1 cellular context compared by ENCODE assay signal in the genomic region with DNA sequence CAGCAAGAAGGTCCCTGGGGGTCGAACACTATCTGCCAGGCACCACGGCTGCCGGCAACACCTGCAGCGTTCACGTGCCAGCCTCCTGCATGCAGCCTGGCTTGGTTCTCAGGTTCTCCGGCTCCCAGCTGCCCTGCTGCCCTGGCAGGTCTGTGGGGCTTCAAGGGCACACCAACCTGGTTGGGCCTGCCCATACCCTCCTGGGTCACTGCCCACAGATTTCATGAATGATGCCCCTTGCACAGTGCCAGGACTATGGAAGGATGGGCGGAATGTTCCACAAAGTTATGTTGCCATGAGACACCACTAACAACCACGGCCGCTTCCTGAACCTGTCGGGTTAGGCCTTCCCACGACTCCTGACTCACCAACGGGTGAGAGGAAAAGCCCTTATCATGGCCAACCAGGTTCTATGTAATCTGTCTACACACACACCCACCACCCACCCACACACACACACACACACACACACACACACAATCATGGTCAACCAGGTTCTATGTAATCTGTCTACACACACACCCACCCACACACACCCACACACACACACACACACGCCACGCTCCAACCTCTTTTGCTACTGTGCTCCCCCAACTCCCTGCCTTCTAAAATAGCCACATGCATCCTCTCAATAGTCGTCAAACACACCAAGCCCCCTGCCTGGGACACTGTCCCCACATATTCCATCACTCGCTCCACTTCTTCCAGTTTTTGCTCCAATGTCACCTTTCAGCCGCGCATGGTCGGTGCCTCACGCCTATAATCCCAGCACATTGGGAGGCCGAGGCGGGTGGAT.
TF ChIP-seq lines count a peak whose summit lies in the region.

No MANE protein-coding gene starts in this region.

TF ChIP-seq in K562, 482 proteins besides CTCF, POLR2A, EP300 and RAD21 (continued from another document and continues in another):
- TF ChIP-seq, protein P1, sequence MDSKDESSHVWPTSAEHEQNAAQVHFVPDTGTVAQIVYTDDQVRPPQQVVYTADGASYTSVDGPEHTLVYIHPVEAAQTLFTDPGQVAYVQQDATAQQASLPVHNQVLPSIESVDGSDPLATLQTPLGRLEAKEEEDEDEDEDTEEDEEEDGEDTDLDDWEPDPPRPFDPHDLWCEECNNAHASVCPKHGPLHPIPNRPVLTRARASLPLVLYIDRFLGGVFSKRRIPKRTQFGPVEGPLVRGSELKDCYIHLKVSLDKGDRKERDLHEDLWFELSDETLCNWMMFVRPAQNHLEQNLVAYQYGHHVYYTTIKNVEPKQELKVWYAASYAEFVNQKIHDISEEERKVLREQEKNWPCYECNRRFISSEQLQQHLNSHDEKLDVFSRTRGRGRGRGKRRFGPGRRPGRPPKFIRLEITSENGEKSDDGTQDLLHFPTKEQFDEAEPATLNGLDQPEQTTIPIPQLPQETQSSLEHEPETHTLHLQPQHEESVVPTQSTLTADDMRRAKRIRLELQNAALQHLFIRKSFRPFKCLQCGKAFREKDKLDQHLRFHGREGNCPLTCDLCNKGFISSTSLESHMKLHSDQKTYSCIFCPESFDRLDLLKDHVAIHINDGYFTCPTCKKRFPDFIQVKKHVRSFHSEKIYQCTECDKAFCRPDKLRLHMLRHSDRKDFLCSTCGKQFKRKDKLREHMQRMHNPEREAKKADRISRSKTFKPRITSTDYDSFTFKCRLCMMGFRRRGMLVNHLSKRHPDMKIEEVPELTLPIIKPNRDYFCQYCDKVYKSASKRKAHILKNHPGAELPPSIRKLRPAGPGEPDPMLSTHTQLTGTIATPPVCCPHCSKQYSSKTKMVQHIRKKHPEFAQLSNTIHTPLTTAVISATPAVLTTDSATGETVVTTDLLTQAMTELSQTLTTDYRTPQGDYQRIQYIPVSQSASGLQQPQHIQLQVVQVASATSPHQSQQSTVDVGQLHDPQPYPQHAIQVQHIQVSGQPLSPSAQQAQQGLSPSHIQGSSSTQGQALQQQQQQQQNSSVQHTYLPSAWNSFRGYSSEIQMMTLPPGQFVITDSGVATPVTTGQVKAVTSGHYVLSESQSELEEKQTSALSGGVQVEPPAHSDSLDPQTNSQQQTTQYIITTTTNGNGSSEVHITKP (IDR thresholded peaks at IDR 0.05; ENCODE audit: partially characterized antibody), result peak; percentile 93
- TF ChIP-seq PTTG1 (tag; IDR thresholded peaks at IDR 0.05; ENCODE audit: low read depth) (no peak; the same call in 1 of the 2 replicates), POLR2H (tag; IDR thresholded peaks at IDR 0.05; ENCODE audit: low read depth) (no peak; the same call in 1 of the 2 replicates), ELF1 (tag; IDR thresholded peaks at IDR 0.05) (peak; percentile 80), CREM (IDR thresholded peaks at IDR 0.05; ENCODE audit: low read depth) (peak; percentile 96), RBFOX2 (IDR thresholded peaks at IDR 0.05; ENCODE audit: low read depth, low read length) (peak; percentile 74), HNRNPH1 (optimal IDR thresholded peaks at IDR 0.05; ENCODE audit: low read depth, low read length) (no peak), ZNF347 (CRISPR knock-in tag; IDR thresholded peaks at IDR 0.05; ENCODE audit: low read depth) (no peak), ZNF444 (CRISPR knock-in tag; IDR thresholded peaks at IDR 0.05) (0 out of 2 replicates have a peak, but pooled peaks have one; percentile 48), CCAR2 (IDR thresholded peaks at IDR 0.05; ENCODE audit: low read depth, low read length) (no peak), EGR1 (conservative IDR thresholded peaks at IDR 0.05) (peak; percentile 100), MAFF (IDR thresholded peaks at IDR 0.05; ENCODE audit: low read length) (peak; percentile 49; the same call in 1 of the 2 replicates), TAF7 (tag; IDR thresholded peaks at IDR 0.05) (0 out of 2 replicates have a peak, but pooled peaks have one; percentile 49), SPI1 (IDR thresholded peaks at IDR 0.05; ENCODE audit: borderline replicate concordance, low read depth, low read length) (peak; percentile 49; the same call in 1 of the 2 replicates), SREBF1 (IDR thresholded peaks at IDR 0.05; ENCODE audit: borderline replicate concordance, low read depth, low read length) (peak; percentile 52; the same call in 1 of the 2 replicates), MCM3 (IDR thresholded peaks at IDR 0.05) (peak; percentile 100), MECOM (CRISPR knock-in tag; IDR thresholded peaks at IDR 0.05) (peak; percentile 76), KDM5B (IDR thresholded peaks at IDR 0.05; ENCODE audit: insufficient replicate concordance, low read depth, low read length) (no peak), RUNX1 (IDR thresholded peaks at IDR 0.05; ENCODE audit: low read depth) (peak; percentile 96), ZNF165 (CRISPR knock-in tag; IDR thresholded peaks at IDR 0.05; ENCODE audit: borderline replicate concordance) (0 out of 2 replicates have a peak, but pooled peaks have one; percentile 69), GTF2E2 (tag; IDR thresholded peaks at IDR 0.05) (no peak; the same call in 1 of the 2 replicates), KLF1 (tag; IDR thresholded peaks at IDR 0.05) (peak; percentile 96), ZSCAN32 (CRISPR knock-in tag; IDR thresholded peaks at IDR 0.05) (no peak), ZNF121 (CRISPR knock-in tag; conservative IDR thresholded peaks at IDR 0.05) (no peak), MTF1 (CRISPR knock-in tag; IDR thresholded peaks at IDR 0.05; ENCODE audit: borderline replicate concordance) (no peak), SMARCB1 (IDR thresholded peaks at IDR 0.05; ENCODE audit: insufficient read length, low read depth) (peak; percentile 99), SMAD3 (CRISPR knock-in tag; conservative IDR thresholded peaks at IDR 0.05) (peak; percentile 95), RFX5 (IDR thresholded peaks at IDR 0.05; ENCODE audit: low read depth, low read length) (0 out of 2 replicates have a peak, but pooled peaks have one; percentile 25), SMARCE1 (IDR thresholded peaks at IDR 0.05) (peak; percentile 100), ATF6 (CRISPR knock-in tag; IDR thresholded peaks at IDR 0.05) (0 out of 2 replicates have a peak, but pooled peaks have one; percentile 11), PRPF4 (IDR thresholded peaks at IDR 0.05; ENCODE audit: insufficient read depth, low read depth, low read length, poor library complexity, severe bottlenecking) (no peak), ZNF717 (CRISPR knock-in tag; IDR thresholded peaks at IDR 0.05) (peak; percentile 83; the same call in 1 of the 2 replicates)
- TF ChIP-seq, protein P2, sequence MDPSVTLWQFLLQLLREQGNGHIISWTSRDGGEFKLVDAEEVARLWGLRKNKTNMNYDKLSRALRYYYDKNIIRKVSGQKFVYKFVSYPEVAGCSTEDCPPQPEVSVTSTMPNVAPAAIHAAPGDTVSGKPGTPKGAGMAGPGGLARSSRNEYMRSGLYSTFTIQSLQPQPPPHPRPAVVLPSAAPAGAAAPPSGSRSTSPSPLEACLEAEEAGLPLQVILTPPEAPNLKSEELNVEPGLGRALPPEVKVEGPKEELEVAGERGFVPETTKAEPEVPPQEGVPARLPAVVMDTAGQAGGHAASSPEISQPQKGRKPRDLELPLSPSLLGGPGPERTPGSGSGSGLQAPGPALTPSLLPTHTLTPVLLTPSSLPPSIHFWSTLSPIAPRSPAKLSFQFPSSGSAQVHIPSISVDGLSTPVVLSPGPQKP (CRISPR knock-in tag; IDR thresholded peaks at IDR 0.05), result no peak
- TF ChIP-seq, protein P3, sequence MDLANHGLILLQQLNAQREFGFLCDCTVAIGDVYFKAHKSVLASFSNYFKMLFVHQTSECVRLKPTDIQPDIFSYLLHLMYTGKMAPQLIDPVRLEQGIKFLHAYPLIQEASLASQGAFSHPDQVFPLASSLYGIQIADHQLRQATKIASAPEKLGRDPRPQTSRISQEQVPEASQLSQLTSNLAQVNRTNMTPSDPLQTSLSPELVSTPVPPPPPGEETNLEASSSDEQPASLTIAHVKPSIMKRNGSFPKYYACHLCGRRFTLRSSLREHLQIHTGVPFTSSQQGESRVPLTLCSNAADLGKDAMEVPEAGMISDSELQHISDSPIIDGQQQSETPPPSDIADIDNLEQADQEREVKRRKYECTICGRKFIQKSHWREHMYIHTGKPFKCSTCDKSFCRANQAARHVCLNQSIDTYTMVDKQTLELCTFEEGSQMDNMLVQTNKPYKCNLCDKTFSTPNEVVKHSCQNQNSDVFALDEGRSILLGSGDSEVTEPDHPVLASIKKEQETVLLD (IDR thresholded peaks at IDR 0.05), result peak; percentile 98
- TF ChIP-seq, protein P4, sequence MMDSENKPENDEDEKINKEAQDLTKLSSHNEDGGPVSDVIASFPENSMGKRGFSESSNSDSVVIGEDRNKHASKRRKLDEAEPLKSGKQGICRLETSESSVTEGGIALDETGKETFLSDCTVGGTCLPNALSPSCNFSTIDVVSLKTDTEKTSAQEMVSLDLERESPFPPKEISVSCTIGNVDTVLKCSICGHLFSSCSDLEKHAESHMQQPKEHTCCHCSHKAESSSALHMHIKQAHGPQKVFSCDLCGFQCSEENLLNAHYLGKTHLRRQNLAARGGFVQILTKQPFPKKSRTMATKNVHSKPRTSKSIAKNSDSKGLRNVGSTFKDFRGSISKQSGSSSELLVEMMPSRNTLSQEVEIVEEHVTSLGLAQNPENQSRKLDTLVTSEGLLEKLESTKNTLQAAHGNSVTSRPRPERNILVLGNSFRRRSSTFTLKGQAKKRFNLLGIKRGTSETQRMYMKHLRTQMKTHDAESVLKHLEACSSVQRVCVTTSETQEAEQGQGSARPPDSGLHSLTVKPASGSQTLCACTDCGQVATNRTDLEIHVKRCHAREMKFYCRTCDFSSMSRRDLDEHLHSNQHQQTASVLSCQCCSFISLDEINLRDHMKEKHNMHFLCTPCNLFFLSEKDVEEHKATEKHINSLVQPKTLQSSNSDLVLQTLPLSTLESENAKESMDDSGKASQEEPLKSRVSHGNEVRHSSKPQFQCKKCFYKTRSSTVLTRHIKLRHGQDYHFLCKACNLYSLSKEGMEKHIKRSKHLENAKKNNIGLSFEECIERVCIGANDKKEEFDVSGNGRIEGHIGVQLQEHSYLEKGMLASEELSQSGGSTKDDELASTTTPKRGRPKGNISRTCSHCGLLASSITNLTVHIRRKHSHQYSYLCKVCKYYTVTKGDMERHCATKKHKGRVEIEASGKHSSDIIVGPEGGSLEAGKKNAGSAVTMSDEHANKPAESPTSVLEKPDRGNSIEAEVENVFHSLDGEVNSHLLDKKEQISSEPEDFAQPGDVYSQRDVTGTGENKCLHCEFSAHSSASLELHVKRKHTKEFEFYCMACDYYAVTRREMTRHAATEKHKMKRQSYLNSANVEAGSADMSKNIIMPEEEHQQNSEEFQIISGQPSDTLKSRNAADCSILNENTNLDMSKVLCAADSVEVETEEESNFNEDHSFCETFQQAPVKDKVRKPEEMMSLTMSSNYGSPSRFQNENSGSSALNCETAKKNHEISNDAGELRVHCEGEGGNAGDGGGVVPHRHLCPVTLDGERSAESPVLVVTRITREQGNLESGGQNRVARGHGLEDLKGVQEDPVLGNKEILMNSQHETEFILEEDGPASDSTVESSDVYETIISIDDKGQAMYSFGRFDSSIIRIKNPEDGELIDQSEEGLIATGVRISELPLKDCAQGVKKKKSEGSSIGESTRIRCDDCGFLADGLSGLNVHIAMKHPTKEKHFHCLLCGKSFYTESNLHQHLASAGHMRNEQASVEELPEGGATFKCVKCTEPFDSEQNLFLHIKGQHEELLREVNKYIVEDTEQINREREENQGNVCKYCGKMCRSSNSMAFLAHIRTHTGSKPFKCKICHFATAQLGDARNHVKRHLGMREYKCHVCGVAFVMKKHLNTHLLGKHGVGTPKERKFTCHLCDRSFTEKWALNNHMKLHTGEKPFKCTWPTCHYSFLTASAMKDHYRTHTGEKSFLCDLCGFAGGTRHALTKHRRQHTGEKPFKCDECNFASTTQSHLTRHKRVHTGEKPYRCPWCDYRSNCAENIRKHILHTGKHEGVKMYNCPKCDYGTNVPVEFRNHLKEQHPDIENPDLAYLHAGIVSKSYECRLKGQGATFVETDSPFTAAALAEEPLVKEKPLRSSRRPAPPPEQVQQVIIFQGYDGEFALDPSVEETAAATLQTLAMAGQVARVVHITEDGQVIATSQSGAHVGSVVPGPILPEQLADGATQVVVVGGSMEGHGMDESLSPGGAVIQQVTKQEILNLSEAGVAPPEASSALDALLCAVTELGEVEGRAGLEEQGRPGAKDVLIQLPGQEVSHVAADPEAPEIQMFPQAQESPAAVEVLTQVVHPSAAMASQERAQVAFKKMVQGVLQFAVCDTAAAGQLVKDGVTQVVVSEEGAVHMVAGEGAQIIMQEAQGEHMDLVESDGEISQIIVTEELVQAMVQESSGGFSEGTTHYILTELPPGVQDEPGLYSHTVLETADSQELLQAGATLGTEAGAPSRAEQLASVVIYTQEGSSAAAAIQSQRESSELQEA (IDR thresholded peaks at IDR 0.05; ENCODE audit: low read depth), result peak; percentile 79
- TF ChIP-seq, protein P5, sequence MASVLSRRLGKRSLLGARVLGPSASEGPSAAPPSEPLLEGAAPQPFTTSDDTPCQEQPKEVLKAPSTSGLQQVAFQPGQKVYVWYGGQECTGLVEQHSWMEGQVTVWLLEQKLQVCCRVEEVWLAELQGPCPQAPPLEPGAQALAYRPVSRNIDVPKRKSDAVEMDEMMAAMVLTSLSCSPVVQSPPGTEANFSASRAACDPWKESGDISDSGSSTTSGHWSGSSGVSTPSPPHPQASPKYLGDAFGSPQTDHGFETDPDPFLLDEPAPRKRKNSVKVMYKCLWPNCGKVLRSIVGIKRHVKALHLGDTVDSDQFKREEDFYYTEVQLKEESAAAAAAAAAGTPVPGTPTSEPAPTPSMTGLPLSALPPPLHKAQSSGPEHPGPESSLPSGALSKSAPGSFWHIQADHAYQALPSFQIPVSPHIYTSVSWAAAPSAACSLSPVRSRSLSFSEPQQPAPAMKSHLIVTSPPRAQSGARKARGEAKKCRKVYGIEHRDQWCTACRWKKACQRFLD (CRISPR knock-in tag; IDR thresholded peaks at IDR 0.05), result peak; percentile 95
- TF ChIP-seq, protein P6, sequence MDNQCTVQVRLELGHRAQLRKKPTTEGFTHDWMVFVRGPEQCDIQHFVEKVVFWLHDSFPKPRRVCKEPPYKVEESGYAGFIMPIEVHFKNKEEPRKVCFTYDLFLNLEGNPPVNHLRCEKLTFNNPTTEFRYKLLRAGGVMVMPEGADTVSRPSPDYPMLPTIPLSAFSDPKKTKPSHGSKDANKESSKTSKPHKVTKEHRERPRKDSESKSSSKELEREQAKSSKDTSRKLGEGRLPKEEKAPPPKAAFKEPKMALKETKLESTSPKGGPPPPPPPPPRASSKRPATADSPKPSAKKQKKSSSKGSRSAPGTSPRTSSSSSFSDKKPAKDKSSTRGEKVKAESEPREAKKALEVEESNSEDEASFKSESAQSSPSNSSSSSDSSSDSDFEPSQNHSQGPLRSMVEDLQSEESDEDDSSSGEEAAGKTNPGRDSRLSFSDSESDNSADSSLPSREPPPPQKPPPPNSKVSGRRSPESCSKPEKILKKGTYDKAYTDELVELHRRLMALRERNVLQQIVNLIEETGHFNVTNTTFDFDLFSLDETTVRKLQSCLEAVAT (IDR thresholded peaks at IDR 0.05), result peak; percentile 99
